In genomic region chr3:63768888-63769287, GRCh38 we compare ENCODE assay signal across 10 cellular contexts. TPM values are rescaled to one million over a fixed set of nuclear protein-coding genes. Genes with fewer than 3 reads are reported as not detected.
"Had no signal": no experiment of that assay in that cellular context is flagged by ENCODE, and none has a peak within 500 bp of the region (broad histone marks: within the 10 kb centered on the region; RNA-seq: fewer than 3 reads in every experiment).

No MANE protein-coding gene starts in this region.

- DNase-seq: H9, HCEC 1CT, IMR-90, KG1 had no signal

- ATAC-seq: GM23338, K562 had no signal

- FAIRE-seq: H1, H54, HTR-8/SVneo, K562 had no signal

- H3K4me3 ChIP-seq: GM23338, K562 had no signal

RNA-seq across cellular contexts. Expression of gene C3orf49, which starts 50.2 kb away (rescaled TPM):
- total RNA-seq: GM23338, H1, H9, HT-29, IMR-90, K562 had no signal
